In the genomic region with DNA sequence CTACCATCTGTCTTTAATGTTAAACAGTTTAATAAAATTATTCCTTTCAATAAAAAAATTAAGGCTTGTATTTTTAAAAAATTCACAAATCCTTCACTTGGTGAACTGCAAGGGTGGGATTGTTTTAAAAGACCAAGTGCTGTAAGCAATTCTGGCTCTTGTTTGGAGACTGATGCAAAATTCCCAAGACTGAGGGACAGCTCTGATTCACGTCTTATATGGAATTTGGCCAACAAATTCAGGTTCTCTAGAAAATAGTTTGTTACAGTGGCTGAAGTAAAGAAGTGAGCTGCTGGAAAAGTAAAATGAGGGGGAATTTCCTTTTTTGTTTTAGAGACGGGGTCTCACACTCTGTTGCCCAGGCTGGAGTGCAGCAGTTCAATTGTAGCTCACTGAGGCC, we compare ENCODE assay signal across 21 cellular contexts. TPM values are rescaled to one million over a fixed set of nuclear protein-coding genes. Genes with fewer than 3 reads are reported as not detected.
DNase-seq lines count a peak whose midpoint lies in the region; ATAC-seq, FAIRE-seq and TF ChIP-seq lines count a peak whose summit lies in the region.
"Had no signal": no experiment of that assay in that cellular context is flagged by ENCODE, and none has a peak within 500 bp of the region (broad histone marks: within the 10 kb centered on the region; RNA-seq: fewer than 3 reads in every experiment).

No MANE protein-coding gene starts in this region.

- no peaks in the 10 kb centered on the region for H3K27me3 Mint-ChIP-seq in osteocyte (ENCODE audit: unreplicated experiment)

- CTCF ChIA-PET in endothelial cell of umbilical vein (lab: Charles Lee): interaction anchor here (1.3 to 2.4 kb wide), 4 partner anchors 16 to 79 kb away, joined by 3 to 8 read pairs (median 6); no protein-coding TSS in a partner anchor

- H3K36me3 Mint-ChIP-seq in osteocyte (ENCODE audit: unreplicated experiment): no peaks in the 10 kb centered on the region

- peak overlapping the region; percentile 16 for H3K27ac Mint-ChIP-seq in osteocyte (ENCODE audit: unreplicated experiment)

- no TSS peak for BruUV-seq in endothelial cell of umbilical vein (replicated peaks; lab: Mats Ljungman, UMichigan)

- no peak for TF ChIP-seq POLR2A in endothelial cell of umbilical vein (IDR thresholded peaks at IDR 0.05; ENCODE audit: low read depth, low read length)

- POLR2A ChIA-PET in endothelial cell of umbilical vein (lab: Charles Lee): no interaction called here

- ATAC-seq in RWPE2 (ENCODE audit: low read depth): no peak
- no peak for ATAC-seq in HG03280 (IDR thresholded peaks at IDR 0.05; ENCODE audit: unreplicated experiment)

- H3K4me3 Mint-ChIP-seq in osteocyte (ENCODE audit: unreplicated experiment): no peak overlapping the region

- in situ Hi-C loops in ACHN (cut with HindIII; ENCODE audit: low pct_ligation_motif_present, low pct_unique_long_range_greater_than_20kb, low sequenced_read_pairs): no loop called here

- H2AFZ ChIP-seq in endothelial cell of umbilical vein (ENCODE audit: low read depth, low read length): no peak overlapping the region

- H3K9me1 ChIP-seq in endothelial cell of umbilical vein (replicated peaks; ENCODE audit: control insufficient read depth, extremely low read depth, insufficient read depth, low read length): no peaks in the 10 kb centered on the region

- DNase-seq in ELR (ENCODE audit: low read depth) (peak; percentile 60), RWPE2 (ENCODE audit: low spot score) (no peak), endothelial cell of umbilical vein (ENCODE audit: low read depth, low spot score) (no peak), osteocyte (ENCODE audit: extremely low spot score, unreplicated experiment) (no peak), ACHN (no peak), BE2C (no peak)
- no peak for DNase-seq in NK-92 treated with Interleukin-12 subunit alpha and Interleukin-12 subunit beta, amount 100 ng/mL, for 24 hours (lab: John Stamatoyannopoulos, UW)
- DNase-seq: activated CD4-positive, alpha-beta T cell treated with anti-CD3 and anti-CD28 coated beads for 4 hours; activated CD8-positive, alpha-beta memory T cell treated with anti-CD3 and anti-CD28 coated beads, Interleukin-2, amount 50 U/mL, for 48 hours; activated naive CD4-positive, alpha-beta T cell treated with Interleukin-2 at 50 U/mL for 16 hours; GF-D8; head of caudate nucleus; NCI-H1092; right lobe of liver; stimulated activated CD4-positive, alpha-beta T cell treated with anti-CD3 and anti-CD28 coated beads, Interleukin-4, amount 100 ng/mL, for 24 hours; T-helper 9 cell had no signal

- H3K27ac ChIP-seq in RWPE2 (ENCODE audit: poor library complexity, severe bottlenecking) (peak overlapping the region; percentile 43), endothelial cell of umbilical vein (ENCODE audit: insufficient read depth, low read depth, low read length) (no peak overlapping the region)
- H3K27ac ChIP-seq: cardiac muscle cell, neutrophil, right lobe of liver had no signal

- H3K9ac ChIP-seq in endothelial cell of umbilical vein (replicated peaks; ENCODE audit: extremely low read depth, insufficient read depth, low read length): no peak overlapping the region

- H3K36me3 ChIP-seq in RWPE2 (ENCODE audit: low read depth) (no peaks in the 10 kb centered on the region), endothelial cell of umbilical vein (ENCODE audit: control insufficient read depth in 2 of 2, extremely low read depth in 1 of 2, insufficient read depth in 2 of 2, low read length in 2 of 2) (no peaks in the 10 kb centered on the region), BE2C (no peaks in the 10 kb centered on the region)
- H3K36me3 ChIP-seq: cardiac muscle cell, neutrophil, right lobe of liver had no signal

- no peaks in the 10 kb centered on the region for H3K9me3 Mint-ChIP-seq in osteocyte (ENCODE audit: unreplicated experiment)

- FAIRE-seq in endothelial cell of umbilical vein (lab: Jason Lieb, UNC): peak; percentile 37
- FAIRE-seq: keratinocyte had no signal

- H3K27me3 ChIP-seq in RWPE2 (ENCODE audit: insufficient read depth, poor library complexity, severe bottlenecking): no peaks in the 10 kb centered on the region
- H3K27me3 ChIP-seq in endothelial cell of umbilical vein (ENCODE audit: control insufficient read depth in 2 of 2, insufficient read depth in 2 of 2, low read length in 2 of 2): no peaks in the 10 kb centered on the region
- H3K27me3 ChIP-seq in BE2C: no peaks in the 10 kb centered on the region
- H3K27me3 ChIP-seq: cardiac muscle cell, neutrophil, right lobe of liver, tibial nerve had no signal

- H3K9me3 ChIP-seq in RWPE2 (ENCODE audit: severe bottlenecking) (no peaks in the 10 kb centered on the region), endothelial cell of umbilical vein (replicated peaks; ENCODE audit: control insufficient read depth, insufficient read depth, low read length) (no peaks in the 10 kb centered on the region), BE2C (no peaks in the 10 kb centered on the region)
- H3K9me3 ChIP-seq: neutrophil, right lobe of liver, tibial nerve had no signal

- TF ChIP-seq CTCF in RWPE2 (IDR thresholded peaks at IDR 0.05; ENCODE audit: poor library complexity, severe bottlenecking): no peak
- TF ChIP-seq CTCF in endothelial cell of umbilical vein (IDR thresholded peaks at IDR 0.05; ENCODE audit: extremely low read depth in 1 of 2, insufficient read depth in 1 of 2, low read depth in 1 of 2, low read length in 2 of 2): no peak
- TF ChIP-seq CTCF in osteocyte (IDR thresholded peaks at IDR 0.05): no peak
- no peak for TF ChIP-seq CTCF in BE2C (IDR thresholded peaks at IDR 0.05; ENCODE audit: low read depth, low read length)

- intact Hi-C loops in endothelial cell of umbilical vein (cut with micrococcal nuclease): no loop called here

- H3K4me3 ChIP-seq in RWPE2 (ENCODE audit: severe bottlenecking) (no peak overlapping the region), endothelial cell of umbilical vein (replicated peaks in 1 of 3; ENCODE audit: insufficient read depth in 1 of 3, low read depth in 1 of 3, low read length in 3 of 3) (no peak overlapping the region), BE2C (ENCODE audit: low read depth, low read length) (no peak overlapping the region)
- H3K4me3 ChIP-seq: cardiac muscle cell, right lobe of liver, tibial nerve had no signal

- H3K4me2 ChIP-seq in endothelial cell of umbilical vein (ENCODE audit: insufficient read depth, low read length): no peak overlapping the region

- H3K4me1 ChIP-seq in RWPE2 (ENCODE audit: insufficient read depth, poor library complexity, severe bottlenecking) (peaks cover 18% of the 10 kb centered on the region), endothelial cell of umbilical vein (ENCODE audit: control insufficient read depth, extremely low read depth, insufficient read depth, low read length) (peaks cover 15% of the 10 kb centered on the region), BE2C (no peaks in the 10 kb centered on the region)
- H3K4me1 ChIP-seq: right lobe of liver had no signal

- dilution Hi-C loops in endothelial cell of umbilical vein (cut with MboI; ENCODE audit: extremely low pct_ligation_motif_present, low sequenced_read_pairs): no loop called here

- no peaks in the 10 kb centered on the region for H3K79me2 ChIP-seq in endothelial cell of umbilical vein (ENCODE audit: control insufficient read depth, insufficient read depth, low read length)

- peaks cover 21% of the 10 kb centered on the region for H3K4me1 Mint-ChIP-seq in osteocyte (ENCODE audit: unreplicated experiment)

- no peaks in the 10 kb centered on the region for H4K20me1 ChIP-seq in endothelial cell of umbilical vein (replicated peaks; ENCODE audit: control insufficient read depth, extremely low read depth, insufficient read depth, low read length)

TF ChIP-seq in endothelial cell of umbilical vein, 7 proteins besides CTCF, POLR2A, EP300 and RAD21:
- TF ChIP-seq MYC (IDR thresholded peaks at IDR 0.05; ENCODE audit: low read depth, low read length) (no peak), JUN (IDR thresholded peaks at IDR 0.05; ENCODE audit: borderline replicate concordance, insufficient read depth, insufficient read length, low read depth) (no peak), POLR2AphosphoS5 (IDR thresholded peaks at IDR 0.05; ENCODE audit: insufficient read depth, low read depth, low read length) (no peak), GATA2 (IDR thresholded peaks at IDR 0.05; ENCODE audit: insufficient read depth, insufficient read length, low read depth, low read length) (no peak), FOS (IDR thresholded peaks at IDR 0.05; ENCODE audit: borderline replicate concordance, insufficient read depth, low read length) (no peak), EZH2 (IDR thresholded peaks at IDR 0.05; ENCODE audit: borderline replicate concordance, low read depth, low read length, severe bottlenecking) (no peak), MAX (IDR thresholded peaks at IDR 0.05; ENCODE audit: insufficient read depth, insufficient read length) (no peak)
TF ChIP-seq in endothelial cell of umbilical vein: peak in this region for 0.

RNA-seq across cellular contexts. Expression of gene PRELID2, which starts 58.3 kb away (rescaled TPM):
- 14.9 and 16.4 TPM in 2 replicates for total RNA-seq in endothelial cell of umbilical vein
- polyA plus RNA-seq in endothelial cell of umbilical vein: 3.2 and 3.5 TPM in 2 replicates
- 7.1 and 7.7 TPM in 2 replicates for polyA plus RNA-seq in endothelial cell of umbilical vein (2011; cell fraction: cytosol; rRNA removed)
- polyA plus RNA-seq in endothelial cell of umbilical vein (2011; cell fraction: nucleus; rRNA removed): 8.1 and 11.1 TPM in 2 replicates
- polyA plus RNA-seq in endothelial cell of umbilical vein (2012): 7.0 and 9.6 TPM in 2 replicates
- 14.3 and 25.0 TPM in 2 replicates for polyA minus RNA-seq in endothelial cell of umbilical vein
- polyA minus RNA-seq in endothelial cell of umbilical vein (2011; cell fraction: cytosol; rRNA and poly(A)+ RNA removed): 0.72 TPM
- 60.2 and 76.4 TPM in 2 replicates for polyA minus RNA-seq in endothelial cell of umbilical vein (2011; cell fraction: nucleus; rRNA and poly(A)+ RNA removed)
- 4.7 and 6.0 TPM in 2 replicates for total RNA-seq in osteocyte
- polyA plus RNA-seq in BE2C (2012; ENCODE audit: insufficient read depth, insufficient read length, low read depth): 0.45 TPM
